In genomic region chr19:58395220-58395978, GRCh38 we compare ENCODE assay signal across 8 cellular contexts. TPM values are rescaled to one million over a fixed set of nuclear protein-coding genes. Genes with fewer than 3 reads are reported as not detected.
DNase-seq lines count a peak whose midpoint lies in the region; TF ChIP-seq lines count a peak whose summit lies in the region.

RNF225 (plus strand) TSS chr19:58395656; CDS start chr19:58396090, 434 bp downstream.

- H3K4me1 Mint-ChIP-seq in CD8-positive, alpha-beta memory T cell, result peaks cover 10 to 32% (median 10%) of the 10 kb centered on the region in 3 donors

- 21% methylated on average over 20 of the region's 21 CpGs for whole genome bisulfite sequencing in prostate gland

- H3K27me3 ChIP-seq in prostate gland (replicated peaks; ENCODE audit: insufficient read depth), result no peaks in the 10 kb centered on the region
- H3K27me3 ChIP-seq in CD8-positive, alpha-beta memory T cell (ENCODE audit: insufficient read depth, low read length, poor library complexity, severe bottlenecking), result peaks cover 5% of the 10 kb centered on the region

- H3K27ac Mint-ChIP-seq in CD8-positive, alpha-beta memory T cell, result peak within 1 kb of the TSS in 1 of 8 donors; percentile 23

- intact Hi-C loops in prostate gland (cut with DNase I), result no loop called here

- H3K4me1 ChIP-seq in prostate gland (replicated peaks), result no peaks in the 10 kb centered on the region
- H3K4me1 ChIP-seq in CD8-positive, alpha-beta memory T cell (ENCODE audit: insufficient read depth, low read length), result peaks cover 3% of the 10 kb centered on the region

- H3K27me3 Mint-ChIP-seq in CD8-positive, alpha-beta memory T cell, result peaks cover 10 to 11% of the 10 kb centered on the region in 2 donors

- H3K9me3 ChIP-seq in prostate gland, result no peaks in the 10 kb centered on the region
- no peaks in the 10 kb centered on the region for H3K9me3 ChIP-seq in CD8-positive, alpha-beta memory T cell (ENCODE audit: low read length)

- peak in 1 of 4 experiments; percentile 10 for TF ChIP-seq CTCF in prostate gland (IDR thresholded peaks at IDR 0.05)

- H3K27ac ChIP-seq in prostate gland, result peak within 1 kb of the TSS; percentile 56 to 69
- H3K27ac ChIP-seq in CD8-positive, alpha-beta memory T cell (ENCODE audit: low read depth, low read length), result no peak within 1 kb of the TSS

- peak; percentile 33 for DNase-seq in NCI-H146 (lab: John Stamatoyannopoulos, UW)
- DNase-seq in NCI-H146 treated with DMSO at 0.1 percent for 48 hours (lab: John Stamatoyannopoulos, UW; ENCODE audit: unreplicated experiment), result no peak
- peak; percentile 33 for DNase-seq in M059J (ENCODE audit: low read depth)
- no peak for DNase-seq in erythroblast (lab: John Stamatoyannopoulos, UW)
- peak; percentile 89 for DNase-seq in prostate gland (ENCODE audit: low spot score)
- DNase-seq in CD8-positive, alpha-beta memory T cell, result no peak
- DNase-seq in GDM1 (lab: John Stamatoyannopoulos, UW), result no peak
- DNase-seq in AML-193 (lab: John Stamatoyannopoulos, UW), result no peak

- peak; percentile 53 for TF ChIP-seq POLR2A in erythroblast (IDR thresholded peaks at IDR 0.05; ENCODE audit: low read length)
- TF ChIP-seq POLR2A in prostate gland (IDR thresholded peaks at IDR 0.05), result peak; percentile 87

- CTCF ChIA-PET in CD8-positive, alpha-beta memory T cell (lab: Charles Lee), result no interaction called here

- H3K9me3 Mint-ChIP-seq in CD8-positive, alpha-beta memory T cell, result no peaks in the 10 kb centered on the region

- no peak within 1 kb of the TSS for H3K4me3 Mint-ChIP-seq in CD8-positive, alpha-beta memory T cell

- H3K4me3 ChIP-seq in prostate gland, result peak within 1 kb of the TSS; percentile 10 to 36
- H3K4me3 ChIP-seq in CD8-positive, alpha-beta memory T cell (ENCODE audit: low read length), result no peak within 1 kb of the TSS

- POLR2A ChIA-PET in CD8-positive, alpha-beta memory T cell (lab: Charles Lee), result no interaction called here

- peaks cover 12 to 22% of the 10 kb centered on the region in 2 donors for H3K36me3 ChIP-seq in prostate gland
- peaks cover 24% of the 10 kb centered on the region for H3K36me3 ChIP-seq in CD8-positive, alpha-beta memory T cell (ENCODE audit: insufficient read depth, low read length)

- peaks cover 8 to 45% (median 13%) of the 10 kb centered on the region in 3 donors for H3K36me3 Mint-ChIP-seq in CD8-positive, alpha-beta memory T cell

RNA-seq across cellular contexts. Expression of gene RNF225, which starts in this region (rescaled TPM):
- not detected in 2 replicates for total RNA-seq in M059J (2014; rRNA removed; shearing (Covaris generic))
- total RNA-seq in prostate gland, result 1 to 10 TPM in 1 of 2 donors, under 1 TPM in 1; 0.62 to 7.0 TPM
- total RNA-seq in CD8-positive, alpha-beta memory T cell, result under 1 TPM; 0.28 to 0.78 TPM
- polyA plus RNA-seq in CD8-positive, alpha-beta memory T cell, result not detected

Comparison
In these comparisons a context has a peak if more than half of its experiments do, and no peak if none do; other contexts are left out.
1. DNase-seq: peak in NCI-H146 (single experiment) and prostate gland (single experiment); none in NCI-H146 treated with DMSO at 0.1 percent for 48 hours (single experiment), erythroblast (0 of 2), CD8-positive, alpha-beta memory T cell (0 of 5), GDM1 (single experiment) and AML-193 (0 of 2).
2. Peak in DNase-seq in M059J; RNA of the gene not detected or under 1 TPM.